20 cellular contexts compared by ENCODE assay signal in genomic region chr3:147513785-147514184, GRCh38.
"Had no signal": no experiment of that assay in that cellular context is flagged by ENCODE, and none has a peak within 500 bp of the region (broad histone marks: within the 10 kb centered on the region; RNA-seq: fewer than 3 reads in every experiment).

No MANE protein-coding gene starts in this region.

- H3K27me3 ChIP-seq: gastroesophageal sphincter, heart left ventricle, thyroid gland had no signal

- FAIRE-seq: islet of Langerhans had no signal

- DNase-seq: activated B cell treated with CpG ODN at 0.5 μM for 24 hours; activated CD4-positive, alpha-beta T cell treated with anti-CD3 and anti-CD28 coated beads for 36 hours; activated CD4-positive, alpha-beta T cell treated with anti-CD3 and anti-CD28 coated beads, Interleukin-2, amount 50 U/mL, for 4 hours; activated CD8-positive, alpha-beta memory T cell treated with anti-CD3 and anti-CD28 coated beads for 24 hours; activated CD8-positive, alpha-beta memory T cell treated with anti-CD3 and anti-CD28 coated beads, Interleukin-2, amount 50 U/mL, for 4 hours; activated T-cell treated with anti-CD3 and anti-CD28 coated beads, Interleukin-2, amount 50 U/mL, for 24 hours; aorta; effector memory CD8-positive, alpha-beta T cell; heart left ventricle; left ventricle myocardium superior; mammary epithelial cell; nucleus accumbens; right cardiac atrium; stimulated activated CD4-positive, alpha-beta T cell treated with anti-CD3 and anti-CD28 coated beads, Interleukin-12 subunit alpha, Interleukin-12 subunit beta, amount 100 ng/mL, for 4 hours; substantia nigra; T-helper 9 cell; thyroid gland had no signal

- H3K9ac ChIP-seq: parathyroid adenoma had no signal

- H3K27ac ChIP-seq: gastroesophageal sphincter, heart left ventricle, parathyroid adenoma, thyroid gland had no signal

- H2AFZ ChIP-seq: parathyroid adenoma had no signal

- H3K4me3 ChIP-seq: gastroesophageal sphincter, heart left ventricle, thyroid gland had no signal

- H3K79me2 ChIP-seq: parathyroid adenoma had no signal

- H3K36me3 ChIP-seq: gastroesophageal sphincter, heart left ventricle, thyroid gland had no signal

- H3K4me1 ChIP-seq: gastroesophageal sphincter, heart left ventricle, parathyroid adenoma, thyroid gland had no signal

- H3K9me3 ChIP-seq: gastroesophageal sphincter, heart left ventricle, thyroid gland had no signal
